15 cellular contexts compared by ENCODE assay signal in the genomic region with DNA sequence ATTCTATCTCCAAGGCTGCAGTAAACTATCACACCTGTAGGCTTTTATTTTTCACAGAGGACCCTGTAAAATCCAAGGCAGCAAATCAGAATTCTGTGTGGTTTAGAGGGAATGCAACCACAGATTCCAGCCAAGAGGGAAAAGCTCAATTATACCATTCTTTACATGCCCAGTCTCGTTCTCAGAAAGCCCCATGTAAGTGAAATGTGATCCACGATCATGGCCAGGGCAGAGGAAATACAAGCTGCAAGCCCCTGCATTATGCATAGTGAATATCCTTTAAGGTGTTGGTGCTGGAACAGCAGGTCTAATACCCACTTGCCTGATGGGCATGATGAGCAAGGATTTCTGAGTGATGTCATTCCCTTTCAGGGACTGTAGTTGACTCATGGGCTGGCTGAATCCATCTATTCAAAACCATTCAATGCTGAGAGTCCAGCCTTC.
DNase-seq lines count a peak whose midpoint lies in the region; ATAC-seq and TF ChIP-seq lines count a peak whose summit lies in the region.
"Had no signal": no experiment of that assay in that cellular context is flagged by ENCODE, and none has a peak within 500 bp of the region (broad histone marks: within the 10 kb centered on the region; RNA-seq: fewer than 3 reads in every experiment).

No MANE protein-coding gene starts in this region.

- no peaks in the 10 kb centered on the region for H3K79me2 ChIP-seq in DND-41 (ENCODE audit: insufficient read depth, low read length)
- H3K79me2 ChIP-seq in MM.1S (ENCODE audit: low read length), result no peaks in the 10 kb centered on the region

- H3K4me3 Mint-ChIP-seq in mesothelial cell of epicardium, result no peak overlapping the region
- H3K4me3 Mint-ChIP-seq: activated naive CD4-positive, alpha-beta T cell treated with anti-CD3 and anti-CD28 coated beads, Interleukin-2, amount 50 U/mL, for 24 hours; T-helper 1 cell treated with Interleukin-12 subunit alpha and Interleukin-12 subunit beta and Interleukin-4 antibody, amounts not matched to agents 30 μg/mL and 1 μg/mL, for 36 hours had no signal

- no peaks in the 10 kb centered on the region for H3K4me1 ChIP-seq in DND-41 (ENCODE audit: insufficient read depth, low read length)
- no peaks in the 10 kb centered on the region for H3K4me1 ChIP-seq in MM.1S (ENCODE audit: low read length)

- peak overlapping the region; percentile 83 for H3K27ac Mint-ChIP-seq in mesothelial cell of epicardium
- H3K27ac Mint-ChIP-seq: activated naive CD4-positive, alpha-beta T cell treated with anti-CD3 and anti-CD28 coated beads, Interleukin-2, amount 50 U/mL, for 24 hours; T-helper 1 cell treated with Interleukin-12 subunit alpha and Interleukin-12 subunit beta and Interleukin-4 antibody, amounts not matched to agents 30 μg/mL and 1 μg/mL, for 36 hours had no signal

- no peak overlapping the region for H2AFZ ChIP-seq in DND-41 (ENCODE audit: low read depth, low read length)
- H2AFZ ChIP-seq in MM.1S (ENCODE audit: low read length), result no peak overlapping the region

- H3K4me3 ChIP-seq in DND-41 (ENCODE audit: low read depth in 1 of 2, low read length in 2 of 2), result no peak overlapping the region
- no peak overlapping the region for H3K4me3 ChIP-seq in astrocyte of the cerebellum (ENCODE audit: low read depth, low read length)
- H3K4me3 ChIP-seq in MM.1S (ENCODE audit: low read length), result no peak overlapping the region
- H3K4me3 ChIP-seq: vagina had no signal

- peaks cover 26% of the 10 kb centered on the region for H3K4me1 Mint-ChIP-seq in mesothelial cell of epicardium

- H3K36me3 ChIP-seq in DND-41 (ENCODE audit: insufficient read depth, low read length) (no peaks in the 10 kb centered on the region), MM.1S (replicated peaks; ENCODE audit: insufficient read depth, low read length) (no peaks in the 10 kb centered on the region)
- H3K36me3 ChIP-seq: vagina had no signal

- H3K27me3 ChIP-seq in DND-41 (ENCODE audit: insufficient read depth, low read length, poor library complexity), result no peaks in the 10 kb centered on the region
- H3K27me3 ChIP-seq in MM.1S (replicated peaks; ENCODE audit: insufficient read depth, low read length), result no peaks in the 10 kb centered on the region
- H3K27me3 ChIP-seq: vagina had no signal

- H3K9ac ChIP-seq in DND-41 (ENCODE audit: low read depth, low read length) (no peak overlapping the region), MM.1S (ENCODE audit: low read length) (no peak overlapping the region)

- no peaks in the 10 kb centered on the region for H3K9me2 ChIP-seq in MM.1S (replicated peaks; ENCODE audit: insufficient read depth, low read length)

- H4K20me1 ChIP-seq in DND-41 (ENCODE audit: insufficient read depth, low read length) (no peaks in the 10 kb centered on the region), MM.1S (ENCODE audit: insufficient read depth, low read length) (no peaks in the 10 kb centered on the region)

- H3K27ac ChIP-seq in DND-41 (ENCODE audit: low read length) (no peak overlapping the region), MM.1S (ENCODE audit: low read length) (no peak overlapping the region)
- H3K27ac ChIP-seq: vagina had no signal

- H3K9me3 ChIP-seq in DND-41 (ENCODE audit: insufficient read depth, low read length, severe bottlenecking), result no peaks in the 10 kb centered on the region
- no peaks in the 10 kb centered on the region for H3K9me3 ChIP-seq in MM.1S (replicated peaks; ENCODE audit: insufficient read depth, low read length)
- H3K9me3 ChIP-seq: vagina had no signal

- DNase-seq in DND-41 (no peak), NCI-H187 (lab: John Stamatoyannopoulos, UW) (peak; percentile 14 to 20), astrocyte of the cerebellum (ENCODE audit: low read depth) (peak; percentile 75), mesothelial cell of epicardium (ENCODE audit: low spot score in 2 of 2, unreplicated experiment in 2 of 2) (no peak), cerebellar nuclear complex (lab: John Stamatoyannopoulos, UW) (no peak), MM.1S (no peak), T-helper 9 cell (no peak)
- DNase-seq: activated CD4-positive, alpha-beta T cell treated with anti-CD3 and anti-CD28 coated beads, Interleukin-2, amount 50 U/mL, for 1 hour; H7; NCI-H82 had no signal

- H3K36me3 Mint-ChIP-seq in mesothelial cell of epicardium, result no peaks in the 10 kb centered on the region

- no peaks in the 10 kb centered on the region for H3F3A ChIP-seq in MM.1S (ENCODE audit: insufficient read depth, low read length)

- H3K4me2 ChIP-seq in DND-41 (ENCODE audit: insufficient read depth, low read length) (no peak overlapping the region), MM.1S (ENCODE audit: low read depth, low read length) (no peak overlapping the region)

- peak; percentile 22; the same call in 1 of the 3 replicates for ATAC-seq in DND-41 (ENCODE audit: insufficient read depth, low read depth)
- ATAC-seq in HG03565 (IDR thresholded peaks at IDR 0.05; ENCODE audit: unreplicated experiment), result no peak

- no peaks in the 10 kb centered on the region for H3K9me3 Mint-ChIP-seq in mesothelial cell of epicardium
- H3K9me3 Mint-ChIP-seq: activated naive CD4-positive, alpha-beta T cell treated with anti-CD3 and anti-CD28 coated beads, Interleukin-2, amount 50 U/mL, for 24 hours; effector memory CD8-positive, alpha-beta T cell; T-helper 1 cell treated with Interleukin-12 subunit alpha and Interleukin-12 subunit beta and Interleukin-4 antibody, amounts not matched to agents 30 μg/mL and 1 μg/mL, for 36 hours had no signal

- no peaks in the 10 kb centered on the region for H3K27me3 Mint-ChIP-seq in mesothelial cell of epicardium (ENCODE audit: low read depth)
- H3K27me3 Mint-ChIP-seq: activated naive CD4-positive, alpha-beta T cell treated with anti-CD3 and anti-CD28 coated beads, Interleukin-2, amount 50 U/mL, for 24 hours; effector memory CD8-positive, alpha-beta T cell had no signal

- in situ Hi-C loops in astrocyte of the cerebellum (cut with HindIII; ENCODE audit: low sequenced_read_pairs), result no loop called here

- TF ChIP-seq CTCF in DND-41 (IDR thresholded peaks at IDR 0.05; ENCODE audit: borderline replicate concordance, extremely low read depth, low read length, poor library complexity, severe bottlenecking), result no peak
- peak; percentile 42 for TF ChIP-seq CTCF in astrocyte of the cerebellum (IDR thresholded peaks at IDR 0.05; ENCODE audit: low read depth, low read length, missing control alignments)
- peak; percentile 43 for TF ChIP-seq CTCF in mesothelial cell of epicardium (IDR thresholded peaks at IDR 0.05; ENCODE audit: unreplicated experiment)
- TF ChIP-seq CTCF in MM.1S (IDR thresholded peaks at IDR 0.05; ENCODE audit: low read length), result no peak

Comparison
In these comparisons a context has a peak if more than half of its experiments do, and no peak if none do; other contexts are left out.
1. DNase-seq: peak in NCI-H187 (2 of 2) and astrocyte of the cerebellum (single experiment); none in DND-41 (single experiment), mesothelial cell of epicardium (0 of 2), cerebellar nuclear complex (0 of 2), MM.1S (single experiment) and T-helper 9 cell (single experiment).
2. CTCF ChIP-seq: peak in astrocyte of the cerebellum (single experiment) and mesothelial cell of epicardium (single experiment); none in DND-41 (single experiment) and MM.1S (single experiment).